In genomic region chr10:5545778-5546710, GRCh38 we compare ENCODE assay signal across 10 cellular contexts. TPM values are rescaled to one million over a fixed set of nuclear protein-coding genes. Genes with fewer than 3 reads are reported as not detected.
A peak's percentile ranks its signal among the peaks of the same experiment; 100 is the strongest.
DNase-seq lines count a peak whose midpoint lies in the region; TF ChIP-seq lines count a peak whose summit lies in the region.
"Had no signal": no experiment of that assay in that cellular context is flagged by ENCODE, and none has a peak within 500 bp of the region (broad histone marks: within the 10 kb centered on the region; RNA-seq: fewer than 3 reads in every experiment).

No MANE protein-coding gene starts in this region.

- no peaks in the 10 kb centered on the region for H3K27me3 Mint-ChIP-seq in endodermal cell (ENCODE audit: insufficient read depth)

- peaks cover 20% of the 10 kb centered on the region for H3K9me3 Mint-ChIP-seq in endodermal cell

- no peak for TF ChIP-seq CTCF in 22Rv1 (IDR thresholded peaks at IDR 0.05)
- no peak for TF ChIP-seq CTCF in endodermal cell (conservative IDR thresholded peaks at IDR 0.05)

- peaks cover 7% of the 10 kb centered on the region for H3K4me1 Mint-ChIP-seq in endodermal cell

- no peak overlapping the region for H3K4me3 Mint-ChIP-seq in endodermal cell

- DNase-seq in NCI-H2029 treated with DMSO at 0.1 percent for 48 hours (lab: John Stamatoyannopoulos, UW) (peak; percentile 85), endodermal cell (peak; percentile 39), globus pallidus (ENCODE audit: low spot score) (no peak), NCI-H1105 (lab: John Stamatoyannopoulos, UW) (no peak)
- DNase-seq in activated CD4-positive, alpha-beta T cell treated with anti-CD3 and anti-CD28 coated beads, Interleukin-2, amount 50 U/mL, for 4 hours, result no peak
- DNase-seq in activated CD4-positive, alpha-beta T cell treated with anti-CD3 and anti-CD28 coated beads, Interleukin-2, amount 50 U/mL, for 1 hour, result no peak
- DNase-seq: adrenal gland; stimulated activated CD4-positive, alpha-beta T cell treated with anti-CD3 and anti-CD28 coated beads, Interleukin-1b, Interleukin-23, amount 100 ng/mL, for 48 hours had no signal

- no peak overlapping the region for H3K9ac ChIP-seq in endodermal cell (ENCODE audit: extremely low read depth, low read length, poor library complexity, severe bottlenecking)
- H3K9ac ChIP-seq in mucosa of rectum (ENCODE audit: low read depth in 1 of 2, low read length in 2 of 2), result peak overlapping the region; percentile 73 to 85

- H3K27ac Mint-ChIP-seq in endodermal cell, result peak overlapping the region; percentile 53

- peaks cover 5% of the 10 kb centered on the region for H3K36me3 Mint-ChIP-seq in endodermal cell (ENCODE audit: low read depth)

- H3K4me3 ChIP-seq in endodermal cell (ENCODE audit: low read length) (no peak overlapping the region), mucosa of rectum (ENCODE audit: low read length in 2 of 2) (peak overlapping the region; percentile 34 to 36)
- H3K4me3 ChIP-seq: adrenal gland had no signal

- H3K27me3 ChIP-seq in endodermal cell (ENCODE audit: control insufficient read depth, insufficient read depth, low read length, poor library complexity, severe bottlenecking) (no peaks in the 10 kb centered on the region), mucosa of rectum (ENCODE audit: control insufficient read depth in 2 of 2, insufficient read depth in 2 of 2, low read length in 2 of 2) (no peaks in the 10 kb centered on the region)
- H3K27me3 ChIP-seq: adrenal gland had no signal

- peaks cover 15% of the 10 kb centered on the region for H3K9me3 ChIP-seq in endodermal cell (ENCODE audit: control insufficient read depth, low read length)
- no peaks in the 10 kb centered on the region for H3K9me3 ChIP-seq in mucosa of rectum (ENCODE audit: control insufficient read depth in 2 of 2, low read length in 2 of 2)

- no peaks in the 10 kb centered on the region for H3K36me3 ChIP-seq in endodermal cell (ENCODE audit: control insufficient read depth, insufficient read depth, low read length)
- no peaks in the 10 kb centered on the region for H3K36me3 ChIP-seq in mucosa of rectum (ENCODE audit: control insufficient read depth in 2 of 2, insufficient read depth in 2 of 2, low read length in 2 of 2)
- H3K36me3 ChIP-seq: adrenal gland had no signal

- H3K27ac ChIP-seq in 22Rv1 (peak overlapping the region; percentile 96), endodermal cell (ENCODE audit: low read depth, low read length) (no peak overlapping the region), mucosa of rectum (ENCODE audit: low read depth in 2 of 2, low read length in 2 of 2) (peak overlapping the region; percentile 97 to 99)
- H3K27ac ChIP-seq: adrenal gland had no signal

- H3K4me1 ChIP-seq in endodermal cell (ENCODE audit: control insufficient read depth, insufficient read depth, low read length) (no peaks in the 10 kb centered on the region), mucosa of rectum (ENCODE audit: control insufficient read depth in 2 of 2, insufficient read depth in 2 of 2, low read length in 2 of 2) (peaks cover 53 to 73% of the 10 kb centered on the region in 2 donors)
- H3K4me1 ChIP-seq: adrenal gland had no signal

- 93% methylated on average over 17 to 23 of the region's 23 CpGs for WGBS in endodermal cell (ENCODE audit: insufficient coverage in 1 of 2, insufficient read length in 1 of 2), 2 experiments

RNA-seq across cellular contexts. Expression of gene CALML3, which starts 21.3 kb away (rescaled TPM):
- not detected for total RNA-seq in endodermal cell
- polyA plus RNA-seq in endodermal cell (2013, experiment 1 of 2), result not detected
- polyA plus RNA-seq in endodermal cell (2013, experiment 2 of 2), result not detected
- total RNA-seq: adrenal gland had no signal

RNA-seq across cellular contexts. Expression of gene CALML5, which starts 46.7 kb away (rescaled TPM):
- total RNA-seq in endodermal cell, result not detected
- not detected for polyA plus RNA-seq in endodermal cell (2013, experiment 1 of 2)
- not detected for polyA plus RNA-seq in endodermal cell (2013, experiment 2 of 2)
- total RNA-seq: adrenal gland had no signal
- polyA plus RNA-seq: adrenal gland had no signal

Comparison
In these comparisons a context has a peak if more than half of its experiments do, and no peak if none do; other contexts are left out.
1. DNase-seq: peak in NCI-H2029 treated with DMSO at 0.1 percent for 48 hours (single experiment) and endodermal cell (single experiment); none in activated CD4-positive, alpha-beta T cell treated with anti-CD3 and anti-CD28 coated beads, Interleukin-2, amount 50 U/mL, for 4 hours (0 of 2), globus pallidus (single experiment), NCI-H1105 (single experiment) and activated CD4-positive, alpha-beta T cell treated with anti-CD3 and anti-CD28 coated beads, Interleukin-2, amount 50 U/mL, for 1 hour (single experiment).